Comparison of ENCODE assay signal across 8 cellular contexts in genomic region chr20:58852559-58853271, GRCh38. TPM values are rescaled to one million over a fixed set of nuclear protein-coding genes. Genes with fewer than 3 reads are reported as not detected.
DNase-seq lines count a peak whose midpoint lies in the region; ATAC-seq and TF ChIP-seq lines count a peak whose summit lies in the region.

GNAS (plus strand) TSS chr20:58852716.

- no peaks in the 10 kb centered on the region for H3K36me3 ChIP-seq in effector memory CD4-positive, alpha-beta T cell (ENCODE audit: control insufficient read depth, insufficient read depth, low read length)
- H3K36me3 ChIP-seq in lower lobe of right lung, result no peaks in the 10 kb centered on the region

- no peaks in the 10 kb centered on the region for H3K9me3 ChIP-seq in effector memory CD4-positive, alpha-beta T cell (ENCODE audit: control insufficient read depth, low read length)
- no peaks in the 10 kb centered on the region for H3K9me3 ChIP-seq in lower lobe of right lung

- DNase-seq in AG20443 (ENCODE audit: low spot score) (peak; percentile 77), HT-29 (ENCODE audit: low spot score) (no peak), lower lobe of right lung (peak; percentile 68), NCI-H1436 (lab: John Stamatoyannopoulos, UW) (no peak), MV-4-11 (lab: John Stamatoyannopoulos, UW) (no peak)
- DNase-seq in activated CD4-positive, alpha-beta T cell treated with anti-CD3 and anti-CD28 coated beads, Interleukin-2, amount 50 U/mL, for 24 hours (ENCODE audit: low read depth in 1 of 2, low spot score in 1 of 2), result peak; percentile 33 to 36
- peak in 2 of 3 donors; percentile 20 to 30 for DNase-seq in effector memory CD4-positive, alpha-beta T cell
- peak in 2 of 3 experiments; percentile 13 to 34 for DNase-seq in stimulated activated CD4-positive, alpha-beta T cell treated with anti-CD3 and anti-CD28 coated beads, TNF-alpha, amount 100 ng/mL, for 4 hours (ENCODE audit: low read depth in 3 of 3)

- H3K27ac ChIP-seq in effector memory CD4-positive, alpha-beta T cell (ENCODE audit: insufficient read depth, low read length, poor library complexity, severe bottlenecking), result no peak within 1 kb of the TSS
- no peak within 1 kb of the TSS for H3K27ac ChIP-seq in lower lobe of right lung

- peaks cover 13% of the 10 kb centered on the region for H3K4me1 ChIP-seq in effector memory CD4-positive, alpha-beta T cell (ENCODE audit: control insufficient read depth, insufficient read depth, low read length, poor library complexity, severe bottlenecking)
- peaks cover 25% of the 10 kb centered on the region for H3K4me1 ChIP-seq in lower lobe of right lung

- intact Hi-C loops in lower lobe of right lung (cut with DNase I), result no loop called here

- peaks cover 21% of the 10 kb centered on the region for H3K27me3 ChIP-seq in effector memory CD4-positive, alpha-beta T cell (replicated peaks; ENCODE audit: control insufficient read depth, insufficient read depth, low read length, poor library complexity, severe bottlenecking)
- H3K27me3 ChIP-seq in lower lobe of right lung (ENCODE audit: low read depth), result peaks cover 77% of the 10 kb centered on the region

- ATAC-seq in lower lobe of right lung, result peak; percentile 53 to 71

- H3K4me3 ChIP-seq in effector memory CD4-positive, alpha-beta T cell (ENCODE audit: insufficient read depth, low read depth, low read length, poor library complexity, severe bottlenecking), result peak within 1 kb of the TSS; percentile 39
- peak within 1 kb of the TSS; percentile 51 for H3K4me3 ChIP-seq in lower lobe of right lung

- TF ChIP-seq CTCF in lower lobe of right lung (IDR thresholded peaks at IDR 0.05), result peak; percentile 55

RNA-seq across cellular contexts. Expression of gene GNAS, which starts in this region (rescaled TPM):
- 805 and 888 TPM in 2 replicates for total RNA-seq in HT-29 (2014; rRNA removed; shearing (Covaris generic))
- total RNA-seq in lower lobe of right lung, result 744 TPM

Comparison
In these comparisons a context has a peak if more than half of its experiments do, and no peak if none do; other contexts are left out.
1. DNase-seq: peak in AG20443 (single experiment), activated CD4-positive, alpha-beta T cell treated with anti-CD3 and anti-CD28 coated beads, Interleukin-2, amount 50 U/mL, for 24 hours (2 of 2), effector memory CD4-positive, alpha-beta T cell (2 of 3), lower lobe of right lung (single experiment) and stimulated activated CD4-positive, alpha-beta T cell treated with anti-CD3 and anti-CD28 coated beads, TNF-alpha, amount 100 ng/mL, for 4 hours (2 of 3); none in HT-29 (single experiment), NCI-H1436 (single experiment) and MV-4-11 (single experiment).